9 cellular contexts compared by ENCODE assay signal in the genomic region with DNA sequence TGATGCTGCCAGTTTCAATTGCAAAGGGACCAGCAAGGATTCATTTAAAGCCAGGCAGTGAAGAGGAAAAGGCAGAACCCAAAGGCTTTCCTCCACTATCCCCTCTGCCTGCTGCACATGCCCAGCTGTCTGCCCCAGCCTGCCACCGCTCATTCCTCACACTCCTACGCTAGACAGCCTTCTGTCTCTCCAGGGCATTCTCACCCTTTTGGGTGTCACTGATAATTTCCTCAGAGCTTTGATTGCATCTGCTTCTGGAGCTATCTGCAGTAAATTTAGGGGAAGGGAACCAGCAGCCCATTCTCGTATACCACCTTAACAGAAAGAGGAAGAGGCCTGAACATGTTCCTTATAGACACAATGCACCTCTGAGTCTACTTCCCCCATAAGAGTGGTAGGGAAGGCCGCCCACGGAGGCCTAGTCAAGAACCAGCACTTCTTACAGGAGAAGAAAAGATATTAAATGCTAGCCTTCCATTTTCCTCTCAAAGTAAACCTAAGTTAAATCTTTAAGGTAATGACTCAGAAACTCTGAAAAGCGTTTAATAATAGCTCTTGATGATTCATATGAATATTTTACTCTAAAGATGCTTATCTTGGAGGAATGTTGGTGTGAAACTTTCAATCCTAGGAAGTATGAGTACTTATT. TPM values are rescaled to one million over a fixed set of nuclear protein-coding genes. Genes with fewer than 3 reads are reported as not detected.
DNase-seq lines count a peak whose midpoint lies in the region; ATAC-seq and TF ChIP-seq lines count a peak whose summit lies in the region.
"Had no signal": no experiment of that assay in that cellular context is flagged by ENCODE, and none has a peak within 500 bp of the region (broad histone marks: within the 10 kb centered on the region; RNA-seq: fewer than 3 reads in every experiment).

No MANE protein-coding gene starts in this region.

- POLR2A ChIA-PET in T-cell (lab: Charles Lee) = interaction anchor here in 1 of 2 donors (0.5 kb wide), 2 partner anchors 31 to 793 kb away, joined by 3 read pairs; no protein-coding TSS in a partner anchor

- H3K9me3 Mint-ChIP-seq in T-cell = peaks cover 0 to 5% (median 2%) of the 10 kb centered on the region in 3 donors

- TF ChIP-seq CTCF in AG10803 (conservative IDR thresholded peaks at IDR 0.05; ENCODE audit: low read length) (no peak), astrocyte of the cerebellum (IDR thresholded peaks at IDR 0.05; ENCODE audit: low read depth, low read length, missing control alignments) (no peak)

- peaks cover 5 to 7% of the 10 kb centered on the region in 2 donors for H3K27me3 Mint-ChIP-seq in T-cell

- no peaks in the 10 kb centered on the region for H3K4me1 Mint-ChIP-seq in T-cell

- no peaks in the 10 kb centered on the region for H3K36me3 Mint-ChIP-seq in T-cell

- no peak overlapping the region for H3K4me3 Mint-ChIP-seq in T-cell

- ATAC-seq in T-cell (replicated peaks in 1 of 4) (no peak), left colon (no peak)

- in situ Hi-C loops in astrocyte of the cerebellum (cut with HindIII; ENCODE audit: low sequenced_read_pairs) = no loop called here

- no peak overlapping the region for H3K27ac Mint-ChIP-seq in T-cell

- intact Hi-C loops in left colon (cut with DNase I, micrococcal nuclease) = no loop called here

- CTCF ChIA-PET in T-cell (lab: Charles Lee) = interaction anchor here in 1 of 2 donors (1.0 kb wide), 1 partner anchor 369 kb away, joined by 3 read pairs; no protein-coding TSS in a partner anchor

- peak; percentile 49 for DNase-seq in AG10803 (ENCODE audit: low read depth)
- peak; percentile 38 for DNase-seq in LHCN-M2 (ENCODE audit: low read depth)
- DNase-seq in astrocyte of the cerebellum (ENCODE audit: low read depth) = peak; percentile 23
- DNase-seq in medulla oblongata (ENCODE audit: extremely low spot score) = peak; percentile 54
- no peak for DNase-seq in T-cell
- DNase-seq in left colon = no peak
- no peak for DNase-seq in foreskin melanocyte
- DNase-seq in T-helper 9 cell = no peak
- DNase-seq: activated CD4-positive, alpha-beta T cell treated with anti-CD3 and anti-CD28 coated beads for 1 hour had no signal

- H3K4me3 ChIP-seq in AG10803 (ENCODE audit: low read length) (no peak overlapping the region), astrocyte of the cerebellum (ENCODE audit: low read depth, low read length) (no peak overlapping the region)

RNA-seq across cellular contexts. Expression of a gene that starts 20.9 kb away (rescaled TPM):
- total RNA-seq in LHCN-M2 (2014; rRNA removed) (15.0 and 15.3 TPM in 2 replicates), T-cell (10 to 100 TPM in 3 of 5 donors, 1 to 10 TPM in 2; 6.7 to 13.5 (median 12.8) TPM), left colon (10 to 100 TPM; 39.0 to 51.7 TPM)
- polyA plus RNA-seq in LHCN-M2 (2012) = 13.5 TPM

Comparison
In these comparisons a context has a peak if more than half of its experiments do, and no peak if none do; other contexts are left out.
1. DNase-seq: peak in AG10803 (single experiment), LHCN-M2 (single experiment), astrocyte of the cerebellum (single experiment) and medulla oblongata (single experiment); none in T-cell (0 of 34), left colon (0 of 2), foreskin melanocyte (single experiment) and T-helper 9 cell (single experiment).